ENCODE assay signal across 22 cellular contexts in the genomic region with DNA sequence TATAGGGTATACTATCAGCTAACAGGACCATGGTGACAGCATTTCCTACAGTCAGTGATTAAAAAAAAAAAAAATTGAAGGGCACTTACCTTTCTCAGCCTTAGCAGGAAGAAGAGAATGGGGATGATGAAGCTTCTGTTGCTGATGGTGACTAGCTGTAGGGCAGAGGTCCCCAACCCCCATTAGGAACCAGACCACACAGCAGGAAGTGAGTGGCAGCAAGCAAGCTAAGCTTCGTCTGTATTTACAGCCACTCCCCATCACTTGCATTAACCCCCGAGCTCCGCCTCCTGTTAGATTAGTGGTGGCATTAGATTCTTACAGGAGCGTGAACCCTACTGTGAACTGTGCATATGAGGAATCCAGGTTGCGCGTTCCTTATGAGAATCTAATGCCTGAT.
"Had no signal": no experiment of that assay in that cellular context is flagged by ENCODE, and none has a peak within 500 bp of the region (broad histone marks: within the 10 kb centered on the region; RNA-seq: fewer than 3 reads in every experiment).

No MANE protein-coding gene starts in this region.

- H3K36me3 ChIP-seq: esophagus muscularis mucosa, left lung, tibial nerve, uterus had no signal

- H3K4me1 ChIP-seq: left lung, uterus had no signal

- H3K79me2 ChIP-seq: hepatocyte had no signal

- H2AFZ ChIP-seq: hepatocyte had no signal

- H3K9me3 Mint-ChIP-seq: activated T-cell treated with anti-CD3 and anti-CD28 coated beads, Interleukin-2, amount 50 U/mL, for 72 hours; nephron had no signal

- H3K27ac ChIP-seq: body of pancreas, esophagus muscularis mucosa, hepatocyte, left lung, skin epidermis, tibial nerve, uterus had no signal

- H3K27me3 ChIP-seq: body of pancreas, esophagus muscularis mucosa, hepatocyte, left lung, tibial nerve, uterus had no signal

- H3K4me3 Mint-ChIP-seq: activated naive CD8-positive, alpha-beta T cell; activated T-cell treated with anti-CD3 and anti-CD28 coated beads, Interleukin-2, amount 50 U/mL, for 72 hours; nephron; WTC11 had no signal

- H3K36me3 Mint-ChIP-seq: activated naive CD8-positive, alpha-beta T cell had no signal

- H3K9me3 ChIP-seq: body of pancreas, esophagus muscularis mucosa, left lung, tibial nerve, uterus had no signal

- H3K4me3 ChIP-seq: body of pancreas, esophagus muscularis mucosa, hepatocyte, left lung, skin epidermis, tibial nerve, uterus had no signal

- H3K4me2 ChIP-seq: hepatocyte had no signal

- H3K27ac Mint-ChIP-seq: activated naive CD8-positive, alpha-beta T cell; activated T-cell treated with anti-CD3 and anti-CD28 coated beads, Interleukin-2, amount 50 U/mL, for 72 hours; nephron; WTC11 had no signal

- DNase-seq: activated CD4-positive, alpha-beta T cell treated with anti-CD3 and anti-CD28 coated beads for 48 hours; activated CD8-positive, alpha-beta memory T cell treated with anti-CD3 and anti-CD28 coated beads, Interleukin-2, amount 50 U/mL, for 48 hours; activated gamma-delta T cell treated with Interleukin-2 at 50 U/mL for 16 hours; activated T-cell treated with anti-CD3 and anti-CD28 coated beads, Interleukin-2, amount 50 U/mL, for 72 hours; amniotic stem cell; body of pancreas; caudate nucleus; left lung; occipital lobe; right cardiac atrium; stimulated activated CD4-positive, alpha-beta T cell treated with anti-CD3 and anti-CD28 coated beads, Interleukin-4, amount 100 ng/mL, for 4 hours; stimulated activated CD8-positive, alpha-beta memory T cell treated with anti-CD3 and anti-CD28 coated beads, Interleukin-4, amount 100 ng/mL, for 48 hours; stimulated activated naive CD4-positive, alpha-beta T cell treated with Interleukin-2 at 50 U/mL for 16 hours; substantia nigra; uterus had no signal

- ATAC-seq: activated T-cell treated with anti-CD3 and anti-CD28 coated beads, Interleukin-2, amount 50 U/mL, for 72 hours; body of pancreas; left lung; right cardiac atrium; WTC11 had no signal
